Comparison of ENCODE assay signal across 21 cellular contexts in genomic region chr1:39124282-39124681, GRCh38.
DNase-seq lines count a peak whose midpoint lies in the region; FAIRE-seq and TF ChIP-seq lines count a peak whose summit lies in the region.
"Had no signal": no experiment of that assay in that cellular context is flagged by ENCODE, and none has a peak within 500 bp of the region (broad histone marks: within the 10 kb centered on the region; RNA-seq: fewer than 3 reads in every experiment).

No MANE protein-coding gene starts in this region.

- H3K4me2 ChIP-seq in astrocyte (ENCODE audit: low read length) = no peak overlapping the region

- H3K9me3 ChIP-seq in breast epithelium (no peaks in the 10 kb centered on the region), astrocyte (ENCODE audit: insufficient read depth, low read depth, low read length) (no peaks in the 10 kb centered on the region), suprapubic skin (no peaks in the 10 kb centered on the region), kidney (ENCODE audit: control insufficient read depth in 1 of 2, low read length in 2 of 2) (no peaks in the 10 kb centered on the region)

- H3K79me2 ChIP-seq in astrocyte (ENCODE audit: insufficient read depth, low read length) = peaks cover 93% of the 10 kb centered on the region

- H4K20me1 ChIP-seq in astrocyte (ENCODE audit: insufficient read depth, low read length) = peaks cover 78% of the 10 kb centered on the region

- WGBS in suprapubic skin = 49% methylated on average over 1 of the region's 1 CpG

- no peak for TF ChIP-seq CTCF in MCF 10A (IDR thresholded peaks at IDR 0.05; ENCODE audit: unreplicated experiment)
- no peak for TF ChIP-seq CTCF in breast epithelium (IDR thresholded peaks at IDR 0.05)
- TF ChIP-seq CTCF in astrocyte (IDR thresholded peaks at IDR 0.05; ENCODE audit: insufficient read depth, low read depth, low read length) = no peak
- no peak for TF ChIP-seq CTCF in suprapubic skin (IDR thresholded peaks at IDR 0.05)
- no peak for TF ChIP-seq CTCF in kidney (IDR thresholded peaks at IDR 0.05; ENCODE audit: borderline replicate concordance, extremely low read depth, insufficient read depth)

- BruUV-seq in MCF 10A (replicated peaks; lab: Mats Ljungman, UMichigan) = no TSS peak

- peak overlapping the region; percentile 14 for H3K27ac Mint-ChIP-seq in MCF 10A (ENCODE audit: low read depth, unreplicated experiment)
- peak overlapping the region; percentile 34 for H3K27ac Mint-ChIP-seq in astrocyte (ENCODE audit: unreplicated experiment)
- H3K27ac Mint-ChIP-seq: CD4-positive, alpha-beta memory T cell had no signal

- intact Hi-C loops in MCF 10A (cut with micrococcal nuclease) (no loop called here), breast epithelium (cut with DNase I; ENCODE audit: low total_unique reads) (no loop called here), kidney (cut with DNase I) (no loop called here)

- TF ChIP-seq EP300 in suprapubic skin (IDR thresholded peaks at IDR 0.05) = no peak

- H3K4me1 Mint-ChIP-seq in MCF 10A (ENCODE audit: insufficient read depth, unreplicated experiment) (peaks cover 23% of the 10 kb centered on the region), astrocyte (ENCODE audit: low read depth, unreplicated experiment) (peaks cover 29% of the 10 kb centered on the region)

- no peak overlapping the region for H3K9ac ChIP-seq in astrocyte (ENCODE audit: low read length)
- H3K9ac ChIP-seq in kidney (ENCODE audit: low read length in 2 of 2) = no peak overlapping the region
- H3K9ac ChIP-seq: GM23248 had no signal

- TF ChIP-seq POLR2A in breast epithelium (IDR thresholded peaks at IDR 0.05) = no peak
- TF ChIP-seq POLR2A in suprapubic skin (IDR thresholded peaks at IDR 0.05) = no peak

- H3K4me1 ChIP-seq in breast epithelium (peaks cover 8 to 13% of the 10 kb centered on the region in 2 donors), astrocyte (ENCODE audit: insufficient read depth, low read length) (no peaks in the 10 kb centered on the region), suprapubic skin (peaks cover 59% of the 10 kb centered on the region), kidney (ENCODE audit: control insufficient read depth in 1 of 2, insufficient read depth in 1 of 2, low read depth in 1 of 2, low read length in 2 of 2) (peaks cover 6 to 11% of the 10 kb centered on the region in 2 donors)

- H3K27me3 ChIP-seq in breast epithelium (no peaks in the 10 kb centered on the region), astrocyte (ENCODE audit: insufficient read depth, low read length) (no peaks in the 10 kb centered on the region), suprapubic skin (no peaks in the 10 kb centered on the region)

- H2AFZ ChIP-seq in astrocyte (ENCODE audit: low read depth, low read length) = no peak overlapping the region
- H2AFZ ChIP-seq: GM23248 had no signal

- H3K27ac ChIP-seq in breast epithelium = no peak overlapping the region
- no peak overlapping the region for H3K27ac ChIP-seq in astrocyte (ENCODE audit: low read depth, low read length)
- H3K27ac ChIP-seq in epithelial cell of prostate = peak overlapping the region; percentile 11
- H3K27ac ChIP-seq in suprapubic skin = peak overlapping the region; percentile 63
- H3K27ac ChIP-seq in kidney (ENCODE audit: low read depth in 2 of 2, low read length in 2 of 2) = no peak overlapping the region
- H3K27ac ChIP-seq: GM23248 had no signal

- H3K36me3 ChIP-seq in breast epithelium = no peaks in the 10 kb centered on the region
- H3K36me3 ChIP-seq in astrocyte (ENCODE audit: insufficient read depth, low read length) = peaks cover 6% of the 10 kb centered on the region
- H3K36me3 ChIP-seq in suprapubic skin = peaks cover 9% of the 10 kb centered on the region
- peaks cover 0 to 4% of the 10 kb centered on the region in 2 donors for H3K36me3 ChIP-seq in kidney (ENCODE audit: control insufficient read depth in 1 of 2, insufficient read depth in 2 of 2, low read length in 2 of 2)

- DNase-seq in MCF 10A (ENCODE audit: unreplicated experiment) = no peak
- no peak for DNase-seq in breast epithelium (ENCODE audit: low spot score in 2 of 2)
- DNase-seq in astrocyte (ENCODE audit: low read depth) = no peak
- DNase-seq in epithelial cell of prostate (ENCODE audit: low read depth, low spot score) = no peak
- no peak for DNase-seq in suprapubic skin (ENCODE audit: low spot score in 2 of 2)
- no peak for DNase-seq in NCI-H524 (lab: John Stamatoyannopoulos, UW)
- no peak for DNase-seq in kidney
- no peak for DNase-seq in NCI-H2227 (lab: John Stamatoyannopoulos, UW; ENCODE audit: unreplicated experiment)
- DNase-seq: C1 segment of cervical spinal cord; Calu3; CD4-positive, alpha-beta memory T cell; COR-L47; DMS53; DMS79 treated with DMSO at 0.1 percent for 48 hours; GF-D8; GM23248; H7; HCEC 1CT had no signal

- no peak for FAIRE-seq in astrocyte (lab: Jason Lieb, UNC)
- no peak for FAIRE-seq in kidney (lab: Jason Lieb, UNC)
- FAIRE-seq: GM12892, GM19239, H1 had no signal

- H3K27me3 Mint-ChIP-seq in MCF 10A (ENCODE audit: insufficient read depth, unreplicated experiment) (no peaks in the 10 kb centered on the region), astrocyte (ENCODE audit: low read depth, unreplicated experiment) (no peaks in the 10 kb centered on the region)
- H3K27me3 Mint-ChIP-seq: CD4-positive, alpha-beta memory T cell had no signal

- CTCF ChIA-PET in MCF 10A (lab: Yijun Ruan, JAX) = interaction anchor here (0.8 to 1.8 kb wide), 2 partner anchors 13 to 68 kb away, joined by 3 to 4 read pairs; no protein-coding TSS in a partner anchor

- H3K4me3 Mint-ChIP-seq in MCF 10A (ENCODE audit: unreplicated experiment) (no peak overlapping the region), astrocyte (ENCODE audit: unreplicated experiment) (no peak overlapping the region)
- H3K4me3 Mint-ChIP-seq: CD4-positive, alpha-beta memory T cell had no signal

- H3K9me3 Mint-ChIP-seq in MCF 10A (ENCODE audit: unreplicated experiment) (no peaks in the 10 kb centered on the region), astrocyte (ENCODE audit: unreplicated experiment) (no peaks in the 10 kb centered on the region)

- POLR2A ChIA-PET in MCF 10A (lab: Yijun Ruan, JAX) = interaction anchor here (1.2 to 15.4 kb wide), 2 partner anchors 15 to 59 kb away, joined by 3 to 427 read pairs; no protein-coding TSS in a partner anchor

- H3K36me3 Mint-ChIP-seq in MCF 10A (ENCODE audit: insufficient read depth, unreplicated experiment) = peaks cover 32% of the 10 kb centered on the region
- H3K36me3 Mint-ChIP-seq in astrocyte (ENCODE audit: low read depth, unreplicated experiment) = peaks cover 9% of the 10 kb centered on the region
- H3K36me3 Mint-ChIP-seq: CD4-positive, alpha-beta memory T cell had no signal

- H3K4me3 ChIP-seq in breast epithelium (no peak overlapping the region), astrocyte (ENCODE audit: insufficient read depth, low read depth, low read length) (no peak overlapping the region), suprapubic skin (no peak overlapping the region), kidney (ENCODE audit: low read length in 2 of 2) (no peak overlapping the region)
- H3K4me3 ChIP-seq: GM23248 had no signal

Comparison
In these comparisons a context has a peak if more than half of its experiments do, and no peak if none do; other contexts are left out.
1. H3K27ac ChIP-seq: peak in epithelial cell of prostate (single experiment) and suprapubic skin (single experiment); none in breast epithelium (0 of 2), astrocyte (single experiment) and kidney (0 of 2).